In genomic region chr7:107043916-107044346, GRCh38 we compare ENCODE assay signal across 8 cellular contexts.
DNase-seq lines count a peak whose midpoint lies in the region; ATAC-seq and TF ChIP-seq lines count a peak whose summit lies in the region.

No MANE protein-coding gene starts in this region.

- peak overlapping the region; percentile 76 for H3K4me3 Mint-ChIP-seq in stimulated activated memory B cell treated with anti-CD40 and anti-IgM and Interleukin-4, amounts not matched to agents 10 μg/mL and 1 μg/mL and 100 μg/mL, for 72 hours

- H3K9me3 Mint-ChIP-seq in stimulated activated memory B cell treated with anti-CD40 and anti-IgM and Interleukin-4, amounts not matched to agents 10 μg/mL and 1 μg/mL and 100 μg/mL, for 72 hours, result no peaks in the 10 kb centered on the region

- no peak overlapping the region for H3K27ac Mint-ChIP-seq in stimulated activated memory B cell treated with anti-CD40 and anti-IgM and Interleukin-4, amounts not matched to agents 10 μg/mL and 1 μg/mL and 100 μg/mL, for 72 hours

- peaks cover 3% of the 10 kb centered on the region for H3K4me1 ChIP-seq in iPS-15b (ENCODE audit: control insufficient read depth, insufficient read depth, low read length)

- peaks cover 36% of the 10 kb centered on the region for H3K27me3 Mint-ChIP-seq in stimulated activated memory B cell treated with anti-CD40 and anti-IgM and Interleukin-4, amounts not matched to agents 10 μg/mL and 1 μg/mL and 100 μg/mL, for 72 hours

- no peaks in the 10 kb centered on the region for H3K36me3 ChIP-seq in iPS-15b (ENCODE audit: control insufficient read depth, insufficient read depth, low read length)

- H3K9me3 ChIP-seq in iPS-15b (ENCODE audit: control insufficient read depth, insufficient read depth, low read length), result no peaks in the 10 kb centered on the region

- no peaks in the 10 kb centered on the region for H3K36me3 Mint-ChIP-seq in stimulated activated memory B cell treated with anti-CD40 and anti-IgM and Interleukin-4, amounts not matched to agents 10 μg/mL and 1 μg/mL and 100 μg/mL, for 72 hours

- DNase-seq in NCI-H146 treated with DMSO at 0.1 percent for 48 hours (lab: John Stamatoyannopoulos, UW; ENCODE audit: unreplicated experiment) (peak; percentile 53), NCI-H146 (lab: John Stamatoyannopoulos, UW) (no peak)

- H3K4me3 ChIP-seq in WI38 (ENCODE audit: low read depth, low read length) (peak overlapping the region; percentile 61), iPS-15b (ENCODE audit: low read depth, low read length) (peak overlapping the region; percentile 53)

- H3K4me1 Mint-ChIP-seq in stimulated activated memory B cell treated with anti-CD40 and anti-IgM and Interleukin-4, amounts not matched to agents 10 μg/mL and 1 μg/mL and 100 μg/mL, for 72 hours, result peaks cover 19% of the 10 kb centered on the region

- H3K9ac ChIP-seq in iPS-15b (ENCODE audit: low read depth, low read length), result no peak overlapping the region

- TF ChIP-seq CTCF in WI38 (IDR thresholded peaks at IDR 0.05; ENCODE audit: low read depth, low read length), result no peak

- no peak for ATAC-seq in stimulated activated memory B cell treated with anti-CD40 and anti-IgM and Interleukin-4, amounts not matched to agents 10 μg/mL and 1 μg/mL and 100 μg/mL, for 72 hours
- ATAC-seq in GM21390 (IDR thresholded peaks at IDR 0.05; ENCODE audit: unreplicated experiment) (no peak), GM21737 (IDR thresholded peaks at IDR 0.05; ENCODE audit: unreplicated experiment) (no peak), GM21423 (IDR thresholded peaks at IDR 0.05; ENCODE audit: unreplicated experiment) (no peak)

- H3K27me3 ChIP-seq in iPS-15b (ENCODE audit: control insufficient read depth, insufficient read depth, low read length), result peaks cover 6% of the 10 kb centered on the region
